24 cellular contexts compared by ENCODE assay signal in genomic region chr13:104832265-104832664, GRCh38.
"Had no signal": no experiment of that assay in that cellular context is flagged by ENCODE, and none has a peak within 500 bp of the region (broad histone marks: within the 10 kb centered on the region; RNA-seq: fewer than 3 reads in every experiment).

No MANE protein-coding gene starts in this region.

- H3K27me3 ChIP-seq: esophagus muscularis mucosa, right lobe of liver, tibial nerve had no signal

- H3K9me3 ChIP-seq: esophagus muscularis mucosa, right lobe of liver, tibial nerve had no signal

- H3K36me3 Mint-ChIP-seq: activated naive CD4-positive, alpha-beta T cell treated with anti-CD3 and anti-CD28 coated beads, Interleukin-2, amount 50 U/mL, for 72 hours; brain; natural killer cell had no signal

- H3K27ac ChIP-seq: esophagus muscularis mucosa, right lobe of liver, skin epidermis, tibial nerve had no signal

- H3K4me3 ChIP-seq: esophagus muscularis mucosa, right lobe of liver, skin epidermis, tibial nerve had no signal

- H3K4me1 Mint-ChIP-seq: activated B cell treated with CpG ODN at 0.5 μM for 24 hours; activated CD4-positive, alpha-beta T cell treated with anti-CD3 and anti-CD28 coated beads for 36 hours; activated T-helper 17 cell treated with anti-CD3 and anti-CD28 coated beads, Interleukin-2, amount 50 U/mL, for 72 hours; brain; natural killer cell; stimulated activated naive CD8-positive, alpha-beta T cell treated with anti-CD3 and anti-CD28 coated beads, Interleukin-15, amount 100 ng/mL, for 72 hours had no signal

- DNase-seq: activated B cell treated with CpG ODN at 0.5 μM for 24 hours; activated CD4-positive, alpha-beta T cell treated with anti-CD3 and anti-CD28 coated beads for 36 hours; activated CD4-positive, alpha-beta T cell treated with anti-CD3 and anti-CD28 coated beads, Interleukin-2, amount 50 U/mL, for 4 hours; activated CD8-positive, alpha-beta memory T cell treated with anti-CD3 and anti-CD28 coated beads for 24 hours; activated CD8-positive, alpha-beta memory T cell treated with anti-CD3 and anti-CD28 coated beads, Interleukin-2, amount 50 U/mL, for 4 hours; activated T-cell treated with anti-CD3 and anti-CD28 coated beads, Interleukin-2, amount 50 U/mL, for 24 hours; aorta; dermis blood vessel endothelial cell; effector CD8-positive, alpha-beta T cell; hypothalamus; islet precursor cell; left cardiac atrium; midbrain; natural killer cell; right lobe of liver; stimulated activated CD4-positive, alpha-beta T cell treated with anti-CD3 and anti-CD28 coated beads, Interleukin-1b, Interleukin-23, amount 100 ng/mL, for 48 hours; stimulated activated naive CD8-positive, alpha-beta T cell treated with anti-CD3 and anti-CD28 coated beads, Interleukin-15, amount 100 ng/mL, for 72 hours; T-helper 9 cell had no signal

- ATAC-seq: activated CD4-positive, alpha-beta T cell treated with anti-CD3 and anti-CD28 coated beads for 36 hours; activated naive CD4-positive, alpha-beta T cell treated with anti-CD3 and anti-CD28 coated beads, Interleukin-2, amount 50 U/mL, for 72 hours; activated T-helper 17 cell treated with anti-CD3 and anti-CD28 coated beads, Interleukin-2, amount 50 U/mL, for 72 hours; left cardiac atrium; natural killer cell; right lobe of liver; stimulated activated naive CD8-positive, alpha-beta T cell treated with anti-CD3 and anti-CD28 coated beads, Interleukin-15, amount 100 ng/mL, for 72 hours had no signal

- H3K27me3 Mint-ChIP-seq: activated B cell treated with CpG ODN at 0.5 μM for 24 hours; brain; stimulated activated naive CD8-positive, alpha-beta T cell treated with anti-CD3 and anti-CD28 coated beads, Interleukin-15, amount 100 ng/mL, for 72 hours had no signal

- H3K4me3 Mint-ChIP-seq: activated B cell treated with CpG ODN at 0.5 μM for 24 hours; activated CD4-positive, alpha-beta T cell treated with anti-CD3 and anti-CD28 coated beads for 36 hours; activated T-cell treated with anti-CD3 and anti-CD28 coated beads, Interleukin-2, amount 50 U/mL, for 24 hours; activated T-helper 17 cell treated with anti-CD3 and anti-CD28 coated beads, Interleukin-2, amount 50 U/mL, for 72 hours; brain; natural killer cell; stimulated activated naive CD8-positive, alpha-beta T cell treated with anti-CD3 and anti-CD28 coated beads, Interleukin-15, amount 100 ng/mL, for 72 hours had no signal

- H3K27ac Mint-ChIP-seq: activated B cell treated with CpG ODN at 0.5 μM for 24 hours; activated CD4-positive, alpha-beta T cell treated with anti-CD3 and anti-CD28 coated beads for 36 hours; activated naive CD4-positive, alpha-beta T cell treated with anti-CD3 and anti-CD28 coated beads, Interleukin-2, amount 50 U/mL, for 72 hours; activated T-cell treated with anti-CD3 and anti-CD28 coated beads, Interleukin-2, amount 50 U/mL, for 24 hours; activated T-helper 17 cell treated with anti-CD3 and anti-CD28 coated beads, Interleukin-2, amount 50 U/mL, for 72 hours; natural killer cell; stimulated activated naive CD8-positive, alpha-beta T cell treated with anti-CD3 and anti-CD28 coated beads, Interleukin-15, amount 100 ng/mL, for 72 hours had no signal

- H3K36me3 ChIP-seq: esophagus muscularis mucosa, right lobe of liver, tibial nerve had no signal

- H3K9me3 Mint-ChIP-seq: activated B cell treated with CpG ODN at 0.5 μM for 24 hours had no signal

- H3K4me1 ChIP-seq: esophagus muscularis mucosa, right lobe of liver, tibial nerve had no signal
